Comparison of ENCODE assay signal across 9 cellular contexts in the genomic region with DNA sequence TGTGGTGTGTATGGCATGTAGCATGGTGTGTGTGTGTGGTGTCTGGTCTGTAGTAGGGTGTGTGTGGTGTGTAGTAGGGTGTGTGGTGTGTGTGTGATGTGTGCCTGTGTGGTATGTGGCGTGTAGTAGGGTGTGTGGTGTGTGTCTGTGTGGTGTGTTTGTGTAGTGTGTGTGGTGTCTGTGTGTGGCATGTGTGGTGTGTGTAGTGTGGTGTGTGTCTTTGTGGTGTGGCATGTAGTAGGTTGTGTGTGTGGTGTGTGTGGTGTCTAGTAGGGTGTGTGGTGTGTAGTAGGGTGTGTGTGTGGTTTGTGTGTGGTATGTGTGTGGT.
DNase-seq lines count a peak whose midpoint lies in the region; ATAC-seq and TF ChIP-seq lines count a peak whose summit lies in the region.
"Had no signal": no experiment of that assay in that cellular context is flagged by ENCODE, and none has a peak within 500 bp of the region (broad histone marks: within the 10 kb centered on the region; RNA-seq: fewer than 3 reads in every experiment).

No MANE protein-coding gene starts in this region.

- TF ChIP-seq CTCF in WERI-Rb-1 (IDR thresholded peaks at IDR 0.05; ENCODE audit: low read depth, low read length) (no peak), gastrocnemius medialis (IDR thresholded peaks at IDR 0.05 in 4 of 5, conservative IDR thresholded peaks at IDR 0.05 in 1 of 5) (no peak), body of pancreas (IDR thresholded peaks at IDR 0.05) (no peak)

- H3K4me1 ChIP-seq in aorta (ENCODE audit: control insufficient read depth in 1 of 2, insufficient read depth in 2 of 2, low read length in 2 of 2): no peaks in the 10 kb centered on the region
- peaks cover 22 to 34% of the 10 kb centered on the region in 2 donors for H3K4me1 ChIP-seq in gastrocnemius medialis
- peaks cover 4% of the 10 kb centered on the region for H3K4me1 ChIP-seq in body of pancreas

- ATAC-seq in left ventricle myocardium superior (no peak), left lobe of liver (peak; percentile 11), aorta (ENCODE audit: low FRiP score) (peak; percentile 42), gastrocnemius medialis (no peak), body of pancreas (no peak)

- peak overlapping the region; percentile 11 for H3K27ac ChIP-seq in WERI-Rb-1
- no peak overlapping the region for H3K27ac ChIP-seq in aorta (ENCODE audit: low read depth in 1 of 2, low read length in 2 of 2)
- H3K27ac ChIP-seq in gastrocnemius medialis: no peak overlapping the region
- H3K27ac ChIP-seq in body of pancreas: no peak overlapping the region
- H3K27ac ChIP-seq: neural progenitor cell had no signal

- WGBS in aorta, 2 donors: 76 to 85% methylated on average over 1 of the region's 1 CpG
- WGBS in body of pancreas, 2 donors: 54 to 81% methylated on average over 1 of the region's 1 CpG

- H3K4me3 ChIP-seq in WERI-Rb-1 (ENCODE audit: low read depth, low read length): no peak overlapping the region
- no peak overlapping the region for H3K4me3 ChIP-seq in aorta (ENCODE audit: low read length in 2 of 2)
- H3K4me3 ChIP-seq in gastrocnemius medialis: no peak overlapping the region
- H3K4me3 ChIP-seq in body of pancreas: no peak overlapping the region
- H3K4me3 ChIP-seq: neural progenitor cell had no signal

- TF ChIP-seq POLR2A in gastrocnemius medialis (IDR thresholded peaks at IDR 0.05) (no peak), body of pancreas (IDR thresholded peaks at IDR 0.05) (no peak)

- intact Hi-C loops in cardiac septum (cut with DNase I) (no loop called here), left ventricle myocardium superior (cut with micrococcal nuclease) (no loop called here), aorta (cut with DNase I) (loop anchor here (5.0 to 10.0 kb wide), 3 partner anchors 50 to 160 kb away; no protein-coding TSS in a partner anchor), gastrocnemius medialis (cut with DNase I; ENCODE audit: low total_unique reads) (loop anchor here (5.0 to 10.0 kb wide), 2 partner anchors 122 to 160 kb away; no protein-coding TSS in a partner anchor), body of pancreas (cut with DNase I) (no loop called here)

- DNase-seq in cardiac septum (ENCODE audit: low spot score) (peak; percentile 3), left ventricle myocardium superior (no peak), WERI-Rb-1 (no peak), left lobe of liver (ENCODE audit: low spot score) (no peak), aorta (peak in 1 of 2 donors; percentile 14), gastrocnemius medialis (no peak), body of pancreas (no peak), NCI-H2081 treated with DMSO at 0.1 percent for 48 hours (lab: John Stamatoyannopoulos, UW) (no peak)

- in situ Hi-C loops in gastrocnemius medialis (cut with MboI; ENCODE audit: low sequenced_read_pairs in 4 of 4): loop anchor here in 1 of 4 donors (25.0 kb wide), 1 partner anchor 287 kb away; the partner anchor contains the start of genes PPP1R12B and UBE2T

- H3K27me3 ChIP-seq in WERI-Rb-1 (ENCODE audit: insufficient read depth, low read depth, severe bottlenecking) (no peaks in the 10 kb centered on the region), aorta (ENCODE audit: control insufficient read depth in 1 of 2, insufficient read depth in 2 of 2, low read length in 1 of 2) (no peaks in the 10 kb centered on the region), gastrocnemius medialis (no peaks in the 10 kb centered on the region), body of pancreas (no peaks in the 10 kb centered on the region)
- H3K27me3 ChIP-seq: neural progenitor cell had no signal

- H3K36me3 ChIP-seq in WERI-Rb-1 (no peaks in the 10 kb centered on the region), aorta (ENCODE audit: control insufficient read depth in 1 of 2, insufficient read depth in 2 of 2, low read length in 1 of 2) (no peaks in the 10 kb centered on the region), gastrocnemius medialis (no peaks in the 10 kb centered on the region), body of pancreas (replicated peaks in 1 of 2; ENCODE audit: insufficient read depth in 1 of 2, low read depth in 2 of 2) (no peaks in the 10 kb centered on the region)
- H3K36me3 ChIP-seq: neural progenitor cell had no signal

- H3K9me3 ChIP-seq in WERI-Rb-1 (ENCODE audit: severe bottlenecking): no peaks in the 10 kb centered on the region
- no peaks in the 10 kb centered on the region for H3K9me3 ChIP-seq in aorta (ENCODE audit: control insufficient read depth, low read length)
- H3K9me3 ChIP-seq in gastrocnemius medialis: no peaks in the 10 kb centered on the region
- H3K9me3 ChIP-seq in body of pancreas: no peaks in the 10 kb centered on the region

Comparison
In these comparisons a context has a peak if more than half of its experiments do, and no peak if none do; other contexts are left out.
1. ATAC-seq: peak in left lobe of liver (single experiment) and aorta (single experiment); none in left ventricle myocardium superior (single experiment), gastrocnemius medialis (0 of 2) and body of pancreas (single experiment).
2. intact Hi-C loops: an anchor here in aorta (5.0 to 10.0 kb wide) and gastrocnemius medialis (5.0 to 10.0 kb wide); none called in cardiac septum, left ventricle myocardium superior and body of pancreas.